In genomic region chr4:144350706-144351105, GRCh38 we compare ENCODE assay signal across 19 cellular contexts.
DNase-seq lines count a peak whose midpoint lies in the region; ATAC-seq and TF ChIP-seq lines count a peak whose summit lies in the region.
"Had no signal": no experiment of that assay in that cellular context is flagged by ENCODE, and none has a peak within 500 bp of the region (broad histone marks: within the 10 kb centered on the region; RNA-seq: fewer than 3 reads in every experiment).

No MANE protein-coding gene starts in this region.

- in situ Hi-C loops in brain microvascular endothelial cell (cut with HindIII; ENCODE audit: low pct_ligation_motif_present, low sequenced_read_pairs) (no loop called here), KBM-7 (cut with MboI; ENCODE audit: low pct_unique_long_range_greater_than_20kb, low sequenced_read_pairs) (no loop called here)

- H3K27ac ChIP-seq in brain microvascular endothelial cell (no peak overlapping the region), uterus (no peak overlapping the region), endodermal cell (ENCODE audit: low read depth, low read length) (no peak overlapping the region)

- no peak overlapping the region for H3K9ac ChIP-seq in endodermal cell (ENCODE audit: extremely low read depth, low read length, poor library complexity, severe bottlenecking)

- no peaks in the 10 kb centered on the region for H3K36me3 Mint-ChIP-seq in endodermal cell (ENCODE audit: low read depth)
- H3K36me3 Mint-ChIP-seq: CD4-positive, CD25-positive, alpha-beta regulatory T cell had no signal

- POLR2A ChIA-PET in AG04449 (lab: Yijun Ruan, JAX), result no interaction called here

- TF ChIP-seq CTCF in AG04449 (IDR thresholded peaks at IDR 0.05; ENCODE audit: insufficient read depth, low read length, missing control alignments) (no peak), brain microvascular endothelial cell (IDR thresholded peaks at IDR 0.05; ENCODE audit: low read depth, low read length, missing control alignments) (no peak), fibroblast of the aortic adventitia (IDR thresholded peaks at IDR 0.05; ENCODE audit: insufficient read depth, low read length) (no peak), uterus (IDR thresholded peaks at IDR 0.05) (no peak), endodermal cell (conservative IDR thresholded peaks at IDR 0.05) (no peak)

- H3K4me1 Mint-ChIP-seq in endodermal cell, result peaks cover 51% of the 10 kb centered on the region
- H3K4me1 Mint-ChIP-seq: CD4-positive, CD25-positive, alpha-beta regulatory T cell had no signal

- H3K4me3 ChIP-seq in AG04449 (ENCODE audit: low read depth, low read length) (no peak overlapping the region), brain microvascular endothelial cell (ENCODE audit: low read depth, low read length) (no peak overlapping the region), fibroblast of the aortic adventitia (ENCODE audit: low read depth, low read length) (no peak overlapping the region), uterus (no peak overlapping the region), endodermal cell (ENCODE audit: low read length) (no peak overlapping the region)

- CTCF ChIA-PET in AG04449 (lab: Yijun Ruan, JAX), result no interaction called here

- no peaks in the 10 kb centered on the region for H3K27me3 Mint-ChIP-seq in endodermal cell (ENCODE audit: insufficient read depth)
- H3K27me3 Mint-ChIP-seq: CD4-positive, CD25-positive, alpha-beta regulatory T cell had no signal

- ATAC-seq in GM18511 (IDR thresholded peaks at IDR 0.05; ENCODE audit: unreplicated experiment), result no peak
- ATAC-seq: HCT116 had no signal

- H3K9me3 ChIP-seq in uterus, result no peaks in the 10 kb centered on the region
- H3K9me3 ChIP-seq in endodermal cell (ENCODE audit: control insufficient read depth, low read length), result no peaks in the 10 kb centered on the region

- DNase-seq in AG04449 (ENCODE audit: low read depth, low spot score) (peak; percentile 9), NCI-H226 (peak; percentile 22), brain microvascular endothelial cell (peak; percentile 39), fibroblast of the aortic adventitia (ENCODE audit: low read depth) (peak; percentile 21), uterus (no peak), KBM-7 (no peak), endodermal cell (no peak)
- DNase-seq: CD4-positive, CD25-positive, alpha-beta regulatory T cell; DMS79; GF-D8; KG1; MM.1S; NCI-H1436; NCI-H2081; NCI-H2227 treated with DMSO at 0.1 percent for 48 hours; NCI-H526 treated with DMSO at 0.1 percent for 48 hours; RPMI8226 had no signal

- WGBS in endodermal cell (ENCODE audit: insufficient coverage in 1 of 2, insufficient read length in 1 of 2), 2 experiments, result 88% methylated on average over 2 of the region's 2 CpGs; no CpG with 5 or more reads in 1 of the 2 experiments

- H3K27ac Mint-ChIP-seq in endodermal cell, result no peak overlapping the region
- H3K27ac Mint-ChIP-seq: CD4-positive, CD25-positive, alpha-beta regulatory T cell had no signal

- no peaks in the 10 kb centered on the region for H3K9me3 Mint-ChIP-seq in endodermal cell

- TF ChIP-seq POLR2A in uterus (IDR thresholded peaks at IDR 0.05), result no peak

- intact Hi-C loops in uterus (cut with DNase I; ENCODE audit: low total_unique reads), result no loop called here

- H3K36me3 ChIP-seq in brain microvascular endothelial cell (replicated peaks), result no peaks in the 10 kb centered on the region
- H3K36me3 ChIP-seq in uterus, result no peaks in the 10 kb centered on the region
- no peaks in the 10 kb centered on the region for H3K36me3 ChIP-seq in endodermal cell (ENCODE audit: control insufficient read depth, insufficient read depth, low read length)

- H3K4me3 Mint-ChIP-seq in endodermal cell, result no peak overlapping the region
- H3K4me3 Mint-ChIP-seq: CD4-positive, CD25-positive, alpha-beta regulatory T cell had no signal

- no peaks in the 10 kb centered on the region for H3K27me3 ChIP-seq in brain microvascular endothelial cell (replicated peaks)
- H3K27me3 ChIP-seq in uterus, result no peaks in the 10 kb centered on the region
- no peaks in the 10 kb centered on the region for H3K27me3 ChIP-seq in endodermal cell (ENCODE audit: control insufficient read depth, insufficient read depth, low read length, poor library complexity, severe bottlenecking)

- H3K4me1 ChIP-seq in uterus, result no peaks in the 10 kb centered on the region
- H3K4me1 ChIP-seq in endodermal cell (ENCODE audit: control insufficient read depth, insufficient read depth, low read length), result peaks cover 28% of the 10 kb centered on the region

Comparison
In these comparisons a context has a peak if more than half of its experiments do, and no peak if none do; other contexts are left out.
1. DNase-seq: peak in AG04449 (single experiment), NCI-H226 (single experiment), brain microvascular endothelial cell (single experiment) and fibroblast of the aortic adventitia (single experiment); none in uterus (0 of 2), KBM-7 (single experiment) and endodermal cell (single experiment).